8 cellular contexts compared by ENCODE assay signal in genomic region chr11:30585067-30585891, GRCh38. TPM values are rescaled to one million over a fixed set of nuclear protein-coding genes. Genes with fewer than 3 reads are reported as not detected.
DNase-seq lines count a peak whose midpoint lies in the region; ATAC-seq and TF ChIP-seq lines count a peak whose summit lies in the region.

No MANE protein-coding gene starts in this region.

- no peak overlapping the region for H2AK5ac ChIP-seq in neuronal stem cell (ENCODE audit: low read depth, low read length)

- ATAC-seq in GM18858 (IDR thresholded peaks at IDR 0.05; ENCODE audit: unreplicated experiment) = no peak

- no peak overlapping the region for H3K23ac ChIP-seq in neuronal stem cell (ENCODE audit: low read depth, low read length, poor library complexity)

- peak overlapping the region; percentile 3 for H4K8ac ChIP-seq in neuronal stem cell (ENCODE audit: low read depth, low read length)

- no peaks in the 10 kb centered on the region for H3K9me2 ChIP-seq in GM23248 (ENCODE audit: insufficient read depth)

- H4K20me1 ChIP-seq in GM23248 (ENCODE audit: insufficient read depth) = no peaks in the 10 kb centered on the region

- H3K4ac ChIP-seq in neuronal stem cell (ENCODE audit: low read length) = no peak overlapping the region

- H3K4me3 ChIP-seq in GM23248 = peak overlapping the region; percentile 39
- peak overlapping the region; percentile 42 to 84 for H3K4me3 ChIP-seq in neuronal stem cell (ENCODE audit: low read length in 2 of 2)

- H2BK120ac ChIP-seq in neuronal stem cell (ENCODE audit: low read depth, low read length) = peak overlapping the region; percentile 92

- H3K79me1 ChIP-seq in neuronal stem cell (ENCODE audit: low read depth, low read length) = peaks cover 9% of the 10 kb centered on the region

- H2AFZ ChIP-seq in GM23248 = peak overlapping the region; percentile 49
- peak overlapping the region; percentile 99 for H2AFZ ChIP-seq in neuronal stem cell (ENCODE audit: low read length)

- H3K27ac ChIP-seq in GM23248 = no peak overlapping the region
- H3K27ac ChIP-seq in neuronal stem cell (replicated peaks; ENCODE audit: low read length) = peak overlapping the region; percentile 84

- H2BK15ac ChIP-seq in neuronal stem cell (ENCODE audit: low read length) = peak overlapping the region; percentile 89

- peak overlapping the region; percentile 58 for H2BK12ac ChIP-seq in neuronal stem cell (ENCODE audit: low read length)

- peak overlapping the region; percentile 85 for H4K91ac ChIP-seq in neuronal stem cell (ENCODE audit: low read depth, low read length, poor library complexity)

- no peaks in the 10 kb centered on the region for H3K36me3 Mint-ChIP-seq in CD14-positive monocyte

- peaks cover 63% of the 10 kb centered on the region for H3K27me3 ChIP-seq in GM23248 (replicated peaks; ENCODE audit: insufficient read depth)
- peaks cover 0 to 80% (median 9%) of the 10 kb centered on the region in 3 experiments for H3K27me3 ChIP-seq in neuronal stem cell (ENCODE audit: control insufficient read depth in 3 of 3, insufficient read depth in 3 of 3, low read depth in 1 of 3, low read length in 3 of 3)

- no peaks in the 10 kb centered on the region for H3K36me3 ChIP-seq in GM23248 (ENCODE audit: low read depth)
- H3K36me3 ChIP-seq in neuronal stem cell (replicated peaks in 1 of 2; ENCODE audit: control insufficient read depth in 2 of 2, insufficient read depth in 2 of 2, low read length in 2 of 2) = no peaks in the 10 kb centered on the region

- H3F3A ChIP-seq in GM23248 (ENCODE audit: insufficient read depth) = no peaks in the 10 kb centered on the region

- intact Hi-C loops in CD14-positive monocyte (cut with micrococcal nuclease) = no loop called here

- in situ Hi-C loops in GM23248 (cut with MboI) = no loop called here

- DNase-seq in CD14-positive monocyte (ENCODE audit: low spot score) (no peak), GM23248 (peak; percentile 13), globus pallidus (ENCODE audit: low spot score) (peak; percentile 21), neuronal stem cell (ENCODE audit: low spot score) (peak; percentile 44), NCI-H524 treated with DMSO at 0.1 percent for 48 hours (lab: John Stamatoyannopoulos, UW) (no peak), cortex of kidney (lab: John Stamatoyannopoulos, UW) (no peak)
- peak; percentile 62 for DNase-seq in activated CD8-positive, alpha-beta memory T cell treated with anti-CD3 and anti-CD28 coated beads for 24 hours

- H3K27ac Mint-ChIP-seq in CD14-positive monocyte = no peak overlapping the region

- H3K9me3 Mint-ChIP-seq in CD14-positive monocyte = peaks cover 0 to 9% (median 4%) of the 10 kb centered on the region in 7 donors

- H3K18ac ChIP-seq in neuronal stem cell (ENCODE audit: low read length) = peak overlapping the region; percentile 98

- H3K4me1 ChIP-seq in GM23248 (ENCODE audit: insufficient read depth) (no peaks in the 10 kb centered on the region), neuronal stem cell (ENCODE audit: control insufficient read depth in 2 of 2, insufficient read depth in 1 of 2, low read depth in 1 of 2, low read length in 2 of 2) (peaks cover 0 to 6% of the 10 kb centered on the region in 2 donors)

- peaks cover 47 to 74% (median 47%) of the 10 kb centered on the region in 3 donors for H3K27me3 Mint-ChIP-seq in CD14-positive monocyte (ENCODE audit: low read depth in 3 of 3)

- peak overlapping the region; percentile 71 for H3K14ac ChIP-seq in neuronal stem cell (ENCODE audit: low read length)

- no peak for TF ChIP-seq CTCF in CD14-positive monocyte (IDR thresholded peaks at IDR 0.05)

- peak overlapping the region; percentile 94 for H2BK5ac ChIP-seq in neuronal stem cell (ENCODE audit: low read length)

- H3K4me2 ChIP-seq in GM23248 (ENCODE audit: unreplicated experiment) (peak overlapping the region; percentile 68), neuronal stem cell (ENCODE audit: insufficient read depth, low read length, poor library complexity, severe bottlenecking) (peak overlapping the region; percentile 96)

- no peaks in the 10 kb centered on the region for H3K79me2 ChIP-seq in GM23248 (ENCODE audit: insufficient read depth)

- peak overlapping the region; percentile 70 to 92 for H3K4me3 Mint-ChIP-seq in CD14-positive monocyte

- peaks cover 14% of the 10 kb centered on the region for H3K4me1 Mint-ChIP-seq in CD14-positive monocyte

- 2% methylated on average over 51 to 71 of the region's 76 CpGs for WGBS in GM23248 (ENCODE audit: low coverage in 1 of 2, low lambda C conversion rate in 2 of 2, missing lambda C conversion rate in 2 of 2), 2 experiments
- WGBS in neuronal stem cell (ENCODE audit: extremely low coverage in 2 of 2, insufficient read length in 2 of 2, insufficient replicate concordance in 1 of 2), 2 donors = no CpG with 5 or more reads among the region's 76 CpGs

- H3K9me3 ChIP-seq in GM23248 (ENCODE audit: low read depth) = no peaks in the 10 kb centered on the region
- H3K9me3 ChIP-seq in neuronal stem cell (replicated peaks in 1 of 2; ENCODE audit: control insufficient read depth in 2 of 2, insufficient read depth in 1 of 2, low read depth in 1 of 2, low read length in 2 of 2) = no peaks in the 10 kb centered on the region

- H3K9ac ChIP-seq in GM23248 (no peak overlapping the region), neuronal stem cell (ENCODE audit: low read depth, low read length, poor library complexity) (peak overlapping the region; percentile 91)

RNA-seq across cellular contexts. Expression of gene MPPED2, which starts 0.9 kb away (rescaled TPM):
- polyA plus RNA-seq in CD14-positive monocyte = under 1 TPM; 0.52 to 0.59 TPM
- total RNA-seq in GM23248 (2014; rRNA removed; shearing (Covaris generic)) = not detected in 2 replicates
- polyA plus RNA-seq in GM23248 (2016; fragmentation: Nextera tagmentation; extraction: Ambion mirVana) = not detected in 2 replicates
- polyA plus RNA-seq in neuronal stem cell (2013, experiment 1 of 2) = 6.3 TPM
- 6.8 TPM for polyA plus RNA-seq in neuronal stem cell (2013, experiment 2 of 2)

Comparison
In these comparisons a context has a peak if more than half of its experiments do, and no peak if none do; other contexts are left out.
1. DNase-seq: peak in GM23248 (single experiment), activated CD8-positive, alpha-beta memory T cell treated with anti-CD3 and anti-CD28 coated beads for 24 hours (single experiment), globus pallidus (single experiment) and neuronal stem cell (single experiment); none in CD14-positive monocyte (single experiment), NCI-H524 treated with DMSO at 0.1 percent for 48 hours (single experiment) and cortex of kidney (single experiment).